Comparison of ENCODE assay signal across 22 cellular contexts in the genomic region with DNA sequence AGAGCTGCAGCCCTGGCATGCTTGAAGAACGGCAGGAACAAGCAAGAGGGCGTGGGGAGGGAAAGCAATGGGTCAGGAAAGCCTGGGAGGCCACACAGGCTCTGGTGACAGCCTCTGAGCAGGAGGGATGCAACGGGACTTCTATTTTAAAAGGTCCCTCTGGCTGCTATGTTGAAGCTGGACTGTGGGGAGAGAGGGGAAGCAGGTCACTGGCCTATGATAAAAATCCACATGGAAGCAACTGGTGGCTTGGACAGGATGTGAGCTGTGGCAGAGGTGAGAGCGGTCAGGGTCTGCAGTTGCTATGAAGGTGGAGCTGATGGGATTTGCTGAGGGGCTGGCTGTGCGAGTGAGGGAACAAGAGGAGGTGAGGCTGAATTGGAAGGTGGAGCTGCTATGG. TPM values are rescaled to one million over a fixed set of nuclear protein-coding genes. Genes with fewer than 3 reads are reported as not detected.
"Had no signal": no experiment of that assay in that cellular context is flagged by ENCODE, and none has a peak within 500 bp of the region (broad histone marks: within the 10 kb centered on the region; RNA-seq: fewer than 3 reads in every experiment).

No MANE protein-coding gene starts in this region.

- H3K4me3 Mint-ChIP-seq: activated naive CD4-positive, alpha-beta T cell treated with anti-CD3 and anti-CD28 coated beads, Interleukin-2, amount 10 ng/mL, durations not matched to agents 7 days and 5 days; activated T-helper 17 cell treated with anti-CD3 and anti-CD28 coated beads, Interleukin-2, amount 50 U/mL, for 72 hours; central memory CD8-positive, alpha-beta T cell; effector memory CD8-positive, alpha-beta T cell; naive thymus-derived CD8-positive, alpha-beta T cell; stimulated activated naive CD8-positive, alpha-beta T cell treated with anti-CD3 and anti-CD28 coated beads, Interleukin-15, Interleukin-2, amounts not matched to agents 100 ng/mL and 50 ng/mL, for 24 hours had no signal

- H3K27me3 ChIP-seq: body of pancreas, testis had no signal

- H3K36me3 ChIP-seq: lower lobe of right lung had no signal

- DNase-seq: activated CD4-positive, alpha-beta T cell treated with anti-CD3 and anti-CD28 coated beads, Interleukin-2, amount 50 U/mL, for 1 hour; activated naive CD4-positive, alpha-beta T cell treated with anti-CD3 and anti-CD28 coated beads, Interleukin-2, amount 10 ng/mL, durations not matched to agents 7 days and 5 days; activated T-cell treated with anti-CD3 and anti-CD28 coated beads for 4 hours; body of pancreas; effector memory CD8-positive, alpha-beta T cell; erythroblast; hypothalamus; kidney glomerular epithelial cell; lower lobe of right lung; naive thymus-derived CD8-positive, alpha-beta T cell; stimulated activated CD4-positive, alpha-beta T cell treated with anti-CD3 and anti-CD28 coated beads, Interleukin-2, amount 100 ng/mL, for 48 hours; stimulated activated CD8-positive, alpha-beta memory T cell treated with anti-CD3 and anti-CD28 coated beads, Interleukin-4, amount 100 ng/mL, for 48 hours; T-helper 2 cell; testis had no signal

- H3K27ac Mint-ChIP-seq: activated naive CD4-positive, alpha-beta T cell treated with anti-CD3 and anti-CD28 coated beads, Interleukin-2, amount 10 ng/mL, durations not matched to agents 7 days and 5 days; activated T-helper 17 cell treated with anti-CD3 and anti-CD28 coated beads, Interleukin-2, amount 50 U/mL, for 72 hours; effector memory CD8-positive, alpha-beta T cell; naive thymus-derived CD8-positive, alpha-beta T cell; stimulated activated naive CD8-positive, alpha-beta T cell treated with anti-CD3 and anti-CD28 coated beads, Interleukin-15, Interleukin-2, amounts not matched to agents 100 ng/mL and 50 ng/mL, for 24 hours had no signal

- H3K4me1 ChIP-seq: testis had no signal

- H3K9me3 Mint-ChIP-seq: activated naive CD4-positive, alpha-beta T cell treated with anti-CD3 and anti-CD28 coated beads, Interleukin-2, amount 10 ng/mL, durations not matched to agents 7 days and 5 days; activated T-helper 17 cell treated with anti-CD3 and anti-CD28 coated beads, Interleukin-2, amount 50 U/mL, for 72 hours; central memory CD8-positive, alpha-beta T cell; effector memory CD8-positive, alpha-beta T cell; naive thymus-derived CD8-positive, alpha-beta T cell; stimulated activated naive CD8-positive, alpha-beta T cell treated with anti-CD3 and anti-CD28 coated beads, Interleukin-15, Interleukin-2, amounts not matched to agents 100 ng/mL and 50 ng/mL, for 24 hours had no signal

- H3K9me3 ChIP-seq: body of pancreas, lower lobe of right lung, testis had no signal

- H3K36me3 Mint-ChIP-seq: activated naive CD4-positive, alpha-beta T cell treated with anti-CD3 and anti-CD28 coated beads, Interleukin-2, amount 10 ng/mL, durations not matched to agents 7 days and 5 days; naive thymus-derived CD8-positive, alpha-beta T cell had no signal

- H3K4me3 ChIP-seq: body of pancreas, lower lobe of right lung, testis had no signal

- H3K27ac ChIP-seq: body of pancreas, lower lobe of right lung, testis had no signal

RNA-seq across cellular contexts. Expression of a gene that starts 11.2 kb away (rescaled TPM):
- total RNA-seq: activated CD8-positive, alpha-beta memory T cell treated with anti-CD3 and anti-CD28 coated beads for 36 hours; activated T-helper 17 cell treated with anti-CD3 and anti-CD28 coated beads, Interleukin-2, amount 50 U/mL, for 72 hours; body of pancreas; lower lobe of right lung; mononuclear cell; naive thymus-derived CD8-positive, alpha-beta T cell; pulmonary artery endothelial cell had no signal
- polyA plus RNA-seq: naive thymus-derived CD8-positive, alpha-beta T cell had no signal

RNA-seq across cellular contexts. Expression of a gene that starts 32.8 kb away (rescaled TPM):
- total RNA-seq: activated CD8-positive, alpha-beta memory T cell treated with anti-CD3 and anti-CD28 coated beads for 36 hours; activated T-helper 17 cell treated with anti-CD3 and anti-CD28 coated beads, Interleukin-2, amount 50 U/mL, for 72 hours; body of pancreas; fibroblast of villous mesenchyme; lower lobe of right lung; mononuclear cell; naive thymus-derived CD8-positive, alpha-beta T cell; osteoblast; pulmonary artery endothelial cell had no signal
- polyA plus RNA-seq: naive thymus-derived CD8-positive, alpha-beta T cell had no signal
